ENCODE assay signal across 1 cellular context in the genomic region with DNA sequence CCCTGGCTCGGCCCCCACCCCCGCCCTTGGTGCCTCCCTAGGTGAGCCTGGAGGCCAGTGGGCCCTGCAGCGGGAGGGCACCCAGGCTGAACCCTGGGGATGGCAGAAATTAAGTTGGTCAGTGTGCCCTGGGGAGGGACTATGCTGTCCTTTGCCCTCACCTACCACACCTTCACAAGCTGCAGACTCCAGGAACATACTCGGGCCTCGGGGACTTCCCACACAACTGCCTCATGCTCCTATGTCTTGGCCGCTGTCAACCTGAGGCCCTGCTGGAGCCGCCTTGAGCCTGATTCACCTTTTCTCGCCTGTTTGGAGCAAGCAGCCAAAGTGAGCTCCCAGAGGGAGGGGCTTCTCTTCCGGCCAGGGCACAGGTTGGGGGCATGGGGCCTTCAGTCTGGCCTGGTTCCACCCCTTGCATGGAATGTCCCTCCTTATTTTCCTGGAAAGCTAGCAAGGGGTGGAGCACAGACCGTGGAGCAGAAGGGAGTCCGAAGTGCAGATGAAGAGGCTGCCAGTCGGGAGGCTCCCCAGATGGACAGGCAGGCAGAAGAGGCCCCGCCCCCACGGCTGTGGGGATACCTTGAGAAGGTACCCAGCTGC.
TF ChIP-seq lines count a peak whose summit lies in the region.

No MANE protein-coding gene starts in this region.

TF ChIP-seq in HepG2, 621 proteins besides CTCF, POLR2A, EP300 and RAD21 (continued from another document and continues in another):
- TF ChIP-seq, protein P1, sequence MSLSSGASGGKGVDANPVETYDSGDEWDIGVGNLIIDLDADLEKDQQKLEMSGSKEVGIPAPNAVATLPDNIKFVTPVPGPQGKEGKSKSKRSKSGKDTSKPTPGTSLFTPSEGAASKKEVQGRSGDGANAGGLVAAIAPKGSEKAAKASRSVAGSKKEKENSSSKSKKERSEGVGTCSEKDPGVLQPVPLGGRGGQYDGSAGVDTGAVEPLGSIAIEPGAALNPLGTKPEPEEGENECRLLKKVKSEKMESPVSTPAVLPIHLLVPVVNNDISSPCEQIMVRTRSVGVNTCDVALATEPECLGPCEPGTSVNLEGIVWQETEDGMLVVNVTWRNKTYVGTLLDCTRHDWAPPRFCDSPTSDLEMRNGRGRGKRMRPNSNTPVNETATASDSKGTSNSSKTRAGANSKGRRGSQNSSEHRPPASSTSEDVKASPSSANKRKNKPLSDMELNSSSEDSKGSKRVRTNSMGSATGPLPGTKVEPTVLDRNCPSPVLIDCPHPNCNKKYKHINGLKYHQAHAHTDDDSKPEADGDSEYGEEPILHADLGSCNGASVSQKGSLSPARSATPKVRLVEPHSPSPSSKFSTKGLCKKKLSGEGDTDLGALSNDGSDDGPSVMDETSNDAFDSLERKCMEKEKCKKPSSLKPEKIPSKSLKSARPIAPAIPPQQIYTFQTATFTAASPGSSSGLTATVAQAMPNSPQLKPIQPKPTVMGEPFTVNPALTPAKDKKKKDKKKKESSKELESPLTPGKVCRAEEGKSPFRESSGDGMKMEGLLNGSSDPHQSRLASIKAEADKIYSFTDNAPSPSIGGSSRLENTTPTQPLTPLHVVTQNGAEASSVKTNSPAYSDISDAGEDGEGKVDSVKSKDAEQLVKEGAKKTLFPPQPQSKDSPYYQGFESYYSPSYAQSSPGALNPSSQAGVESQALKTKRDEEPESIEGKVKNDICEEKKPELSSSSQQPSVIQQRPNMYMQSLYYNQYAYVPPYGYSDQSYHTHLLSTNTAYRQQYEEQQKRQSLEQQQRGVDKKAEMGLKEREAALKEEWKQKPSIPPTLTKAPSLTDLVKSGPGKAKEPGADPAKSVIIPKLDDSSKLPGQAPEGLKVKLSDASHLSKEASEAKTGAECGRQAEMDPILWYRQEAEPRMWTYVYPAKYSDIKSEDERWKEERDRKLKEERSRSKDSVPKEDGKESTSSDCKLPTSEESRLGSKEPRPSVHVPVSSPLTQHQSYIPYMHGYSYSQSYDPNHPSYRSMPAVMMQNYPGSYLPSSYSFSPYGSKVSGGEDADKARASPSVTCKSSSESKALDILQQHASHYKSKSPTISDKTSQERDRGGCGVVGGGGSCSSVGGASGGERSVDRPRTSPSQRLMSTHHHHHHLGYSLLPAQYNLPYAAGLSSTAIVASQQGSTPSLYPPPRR (CRISPR knock-in tag; IDR thresholded peaks at IDR 0.05; ENCODE audit: borderline replicate concordance) = 0 out of 2 replicates have a peak, but pooled peaks have one; percentile 8
- TF ChIP-seq KAT2B (IDR thresholded peaks at IDR 0.05; ENCODE audit: borderline replicate concordance, low read depth, low read length) (no peak), ZBTB7B (CRISPR knock-in tag; IDR thresholded peaks at IDR 0.05) (peak; percentile 47; the same call in 1 of the 2 replicates), TBL1XR1 (IDR thresholded peaks at IDR 0.05; ENCODE audit: borderline replicate concordance, low read length, partially characterized antibody) (peak; percentile 37), ZNF510 (CRISPR knock-in tag; IDR thresholded peaks at IDR 0.05; ENCODE audit: low read depth) (no peak), ZNF788 (CRISPR knock-in tag; IDR thresholded peaks at IDR 0.05; ENCODE audit: borderline replicate concordance) (no peak), POLR2AphosphoS2 (IDR thresholded peaks at IDR 0.05; ENCODE audit: low read depth, low read length) (no peak), YY1 (IDR thresholded peaks at IDR 0.05; ENCODE audit: insufficient read depth, insufficient replicate concordance, low read depth, low read length) (no peak), RFX1 (IDR thresholded peaks at IDR 0.05) (no peak), ZNF543 (CRISPR knock-in tag; IDR thresholded peaks at IDR 0.05) (no peak), FOXO1 (CRISPR knock-in tag; IDR thresholded peaks at IDR 0.05) (0 out of 2 replicates have a peak, but pooled peaks have one; percentile 10), ZNF775 (CRISPR knock-in tag; IDR thresholded peaks at IDR 0.05; ENCODE audit: borderline replicate concordance) (no peak), U2AF2 (IDR thresholded peaks at IDR 0.05; ENCODE audit: low read depth, low read length) (no peak), RELA (CRISPR knock-in tag; IDR thresholded peaks at IDR 0.05) (no peak)
- TF ChIP-seq, protein P2, sequence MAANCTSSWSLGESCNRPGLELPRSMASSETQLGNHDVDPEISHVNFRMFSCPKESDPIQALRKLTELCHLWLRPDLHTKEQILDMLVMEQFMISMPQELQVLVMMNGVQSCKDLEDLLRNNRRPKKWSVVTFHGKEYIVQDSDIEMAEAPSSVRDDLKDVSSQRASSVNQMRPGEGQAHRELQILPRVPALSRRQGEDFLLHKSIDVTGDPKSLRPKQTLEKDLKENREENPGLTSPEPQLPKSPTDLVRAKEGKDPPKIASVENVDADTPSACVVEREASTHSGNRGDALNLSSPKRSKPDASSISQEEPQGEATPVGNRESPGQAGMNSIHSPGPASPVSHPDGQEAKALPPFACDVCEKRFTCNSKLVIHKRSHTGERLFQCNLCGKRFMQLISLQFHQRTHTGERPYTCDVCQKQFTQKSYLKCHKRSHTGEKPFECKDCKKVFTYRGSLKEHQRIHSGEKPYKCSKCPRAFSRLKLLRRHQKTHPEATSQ (CRISPR knock-in tag; IDR thresholded peaks at IDR 0.05; ENCODE audit: borderline replicate concordance) = no peak
- TF ChIP-seq, protein P3, sequence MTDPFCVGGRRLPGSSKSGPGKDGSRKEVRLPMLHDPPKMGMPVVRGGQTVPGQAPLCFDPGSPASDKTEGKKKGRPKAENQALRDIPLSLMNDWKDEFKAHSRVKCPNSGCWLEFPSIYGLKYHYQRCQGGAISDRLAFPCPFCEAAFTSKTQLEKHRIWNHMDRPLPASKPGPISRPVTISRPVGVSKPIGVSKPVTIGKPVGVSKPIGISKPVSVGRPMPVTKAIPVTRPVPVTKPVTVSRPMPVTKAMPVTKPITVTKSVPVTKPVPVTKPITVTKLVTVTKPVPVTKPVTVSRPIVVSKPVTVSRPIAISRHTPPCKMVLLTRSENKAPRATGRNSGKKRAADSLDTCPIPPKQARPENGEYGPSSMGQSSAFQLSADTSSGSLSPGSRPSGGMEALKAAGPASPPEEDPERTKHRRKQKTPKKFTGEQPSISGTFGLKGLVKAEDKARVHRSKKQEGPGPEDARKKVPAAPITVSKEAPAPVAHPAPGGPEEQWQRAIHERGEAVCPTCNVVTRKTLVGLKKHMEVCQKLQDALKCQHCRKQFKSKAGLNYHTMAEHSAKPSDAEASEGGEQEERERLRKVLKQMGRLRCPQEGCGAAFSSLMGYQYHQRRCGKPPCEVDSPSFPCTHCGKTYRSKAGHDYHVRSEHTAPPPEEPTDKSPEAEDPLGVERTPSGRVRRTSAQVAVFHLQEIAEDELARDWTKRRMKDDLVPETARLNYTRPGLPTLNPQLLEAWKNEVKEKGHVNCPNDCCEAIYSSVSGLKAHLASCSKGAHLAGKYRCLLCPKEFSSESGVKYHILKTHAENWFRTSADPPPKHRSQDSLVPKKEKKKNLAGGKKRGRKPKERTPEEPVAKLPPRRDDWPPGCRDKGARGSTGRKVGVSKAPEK (CRISPR knock-in tag; IDR thresholded peaks at IDR 0.05; ENCODE audit: borderline replicate concordance) = no peak
- TF ChIP-seq, protein P4, sequence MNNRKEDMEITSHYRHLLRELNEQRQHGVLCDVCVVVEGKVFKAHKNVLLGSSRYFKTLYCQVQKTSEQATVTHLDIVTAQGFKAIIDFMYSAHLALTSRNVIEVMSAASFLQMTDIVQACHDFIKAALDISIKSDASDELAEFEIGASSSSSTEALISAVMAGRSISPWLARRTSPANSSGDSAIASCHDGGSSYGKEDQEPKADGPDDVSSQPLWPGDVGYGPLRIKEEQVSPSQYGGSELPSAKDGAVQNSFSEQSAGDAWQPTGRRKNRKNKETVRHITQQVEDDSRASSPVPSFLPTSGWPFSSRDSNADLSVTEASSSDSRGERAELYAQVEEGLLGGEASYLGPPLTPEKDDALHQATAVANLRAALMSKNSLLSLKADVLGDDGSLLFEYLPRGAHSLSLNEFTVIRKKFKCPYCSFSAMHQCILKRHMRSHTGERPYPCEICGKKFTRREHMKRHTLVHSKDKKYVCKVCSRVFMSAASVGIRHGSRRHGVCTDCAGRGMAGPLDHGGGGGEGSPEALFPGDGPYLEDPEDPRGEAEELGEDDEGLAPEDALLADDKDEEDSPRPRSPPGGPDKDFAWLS (CRISPR knock-in tag; IDR thresholded peaks at IDR 0.05; ENCODE audit: borderline replicate concordance) = no peak
- TF ChIP-seq, protein P5, sequence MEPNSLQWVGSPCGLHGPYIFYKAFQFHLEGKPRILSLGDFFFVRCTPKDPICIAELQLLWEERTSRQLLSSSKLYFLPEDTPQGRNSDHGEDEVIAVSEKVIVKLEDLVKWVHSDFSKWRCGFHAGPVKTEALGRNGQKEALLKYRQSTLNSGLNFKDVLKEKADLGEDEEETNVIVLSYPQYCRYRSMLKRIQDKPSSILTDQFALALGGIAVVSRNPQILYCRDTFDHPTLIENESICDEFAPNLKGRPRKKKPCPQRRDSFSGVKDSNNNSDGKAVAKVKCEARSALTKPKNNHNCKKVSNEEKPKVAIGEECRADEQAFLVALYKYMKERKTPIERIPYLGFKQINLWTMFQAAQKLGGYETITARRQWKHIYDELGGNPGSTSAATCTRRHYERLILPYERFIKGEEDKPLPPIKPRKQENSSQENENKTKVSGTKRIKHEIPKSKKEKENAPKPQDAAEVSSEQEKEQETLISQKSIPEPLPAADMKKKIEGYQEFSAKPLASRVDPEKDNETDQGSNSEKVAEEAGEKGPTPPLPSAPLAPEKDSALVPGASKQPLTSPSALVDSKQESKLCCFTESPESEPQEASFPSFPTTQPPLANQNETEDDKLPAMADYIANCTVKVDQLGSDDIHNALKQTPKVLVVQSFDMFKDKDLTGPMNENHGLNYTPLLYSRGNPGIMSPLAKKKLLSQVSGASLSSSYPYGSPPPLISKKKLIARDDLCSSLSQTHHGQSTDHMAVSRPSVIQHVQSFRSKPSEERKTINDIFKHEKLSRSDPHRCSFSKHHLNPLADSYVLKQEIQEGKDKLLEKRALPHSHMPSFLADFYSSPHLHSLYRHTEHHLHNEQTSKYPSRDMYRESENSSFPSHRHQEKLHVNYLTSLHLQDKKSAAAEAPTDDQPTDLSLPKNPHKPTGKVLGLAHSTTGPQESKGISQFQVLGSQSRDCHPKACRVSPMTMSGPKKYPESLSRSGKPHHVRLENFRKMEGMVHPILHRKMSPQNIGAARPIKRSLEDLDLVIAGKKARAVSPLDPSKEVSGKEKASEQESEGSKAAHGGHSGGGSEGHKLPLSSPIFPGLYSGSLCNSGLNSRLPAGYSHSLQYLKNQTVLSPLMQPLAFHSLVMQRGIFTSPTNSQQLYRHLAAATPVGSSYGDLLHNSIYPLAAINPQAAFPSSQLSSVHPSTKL (CRISPR knock-in tag; IDR thresholded peaks at IDR 0.05) = peak; percentile 41; the same call in 1 of the 2 replicates
- TF ChIP-seq, protein P6, sequence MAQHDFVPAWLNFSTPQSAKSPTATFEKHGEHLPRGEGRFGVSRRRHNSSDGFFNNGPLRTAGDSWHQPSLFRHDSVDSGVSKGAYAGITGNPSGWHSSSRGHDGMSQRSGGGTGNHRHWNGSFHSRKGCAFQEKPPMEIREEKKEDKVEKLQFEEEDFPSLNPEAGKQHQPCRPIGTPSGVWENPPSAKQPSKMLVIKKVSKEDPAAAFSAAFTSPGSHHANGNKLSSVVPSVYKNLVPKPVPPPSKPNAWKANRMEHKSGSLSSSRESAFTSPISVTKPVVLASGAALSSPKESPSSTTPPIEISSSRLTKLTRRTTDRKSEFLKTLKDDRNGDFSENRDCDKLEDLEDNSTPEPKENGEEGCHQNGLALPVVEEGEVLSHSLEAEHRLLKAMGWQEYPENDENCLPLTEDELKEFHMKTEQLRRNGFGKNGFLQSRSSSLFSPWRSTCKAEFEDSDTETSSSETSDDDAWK (CRISPR knock-in tag; IDR thresholded peaks at IDR 0.05) = no peak
- TF ChIP-seq, protein P7, sequence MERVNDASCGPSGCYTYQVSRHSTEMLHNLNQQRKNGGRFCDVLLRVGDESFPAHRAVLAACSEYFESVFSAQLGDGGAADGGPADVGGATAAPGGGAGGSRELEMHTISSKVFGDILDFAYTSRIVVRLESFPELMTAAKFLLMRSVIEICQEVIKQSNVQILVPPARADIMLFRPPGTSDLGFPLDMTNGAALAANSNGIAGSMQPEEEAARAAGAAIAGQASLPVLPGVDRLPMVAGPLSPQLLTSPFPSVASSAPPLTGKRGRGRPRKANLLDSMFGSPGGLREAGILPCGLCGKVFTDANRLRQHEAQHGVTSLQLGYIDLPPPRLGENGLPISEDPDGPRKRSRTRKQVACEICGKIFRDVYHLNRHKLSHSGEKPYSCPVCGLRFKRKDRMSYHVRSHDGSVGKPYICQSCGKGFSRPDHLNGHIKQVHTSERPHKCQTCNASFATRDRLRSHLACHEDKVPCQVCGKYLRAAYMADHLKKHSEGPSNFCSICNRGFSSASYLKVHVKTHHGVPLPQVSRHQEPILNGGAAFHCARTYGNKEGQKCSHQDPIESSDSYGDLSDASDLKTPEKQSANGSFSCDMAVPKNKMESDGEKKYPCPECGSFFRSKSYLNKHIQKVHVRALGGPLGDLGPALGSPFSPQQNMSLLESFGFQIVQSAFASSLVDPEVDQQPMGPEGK (CRISPR knock-in tag; IDR thresholded peaks at IDR 0.05) = peak; percentile 83
- TF ChIP-seq, protein P8, sequence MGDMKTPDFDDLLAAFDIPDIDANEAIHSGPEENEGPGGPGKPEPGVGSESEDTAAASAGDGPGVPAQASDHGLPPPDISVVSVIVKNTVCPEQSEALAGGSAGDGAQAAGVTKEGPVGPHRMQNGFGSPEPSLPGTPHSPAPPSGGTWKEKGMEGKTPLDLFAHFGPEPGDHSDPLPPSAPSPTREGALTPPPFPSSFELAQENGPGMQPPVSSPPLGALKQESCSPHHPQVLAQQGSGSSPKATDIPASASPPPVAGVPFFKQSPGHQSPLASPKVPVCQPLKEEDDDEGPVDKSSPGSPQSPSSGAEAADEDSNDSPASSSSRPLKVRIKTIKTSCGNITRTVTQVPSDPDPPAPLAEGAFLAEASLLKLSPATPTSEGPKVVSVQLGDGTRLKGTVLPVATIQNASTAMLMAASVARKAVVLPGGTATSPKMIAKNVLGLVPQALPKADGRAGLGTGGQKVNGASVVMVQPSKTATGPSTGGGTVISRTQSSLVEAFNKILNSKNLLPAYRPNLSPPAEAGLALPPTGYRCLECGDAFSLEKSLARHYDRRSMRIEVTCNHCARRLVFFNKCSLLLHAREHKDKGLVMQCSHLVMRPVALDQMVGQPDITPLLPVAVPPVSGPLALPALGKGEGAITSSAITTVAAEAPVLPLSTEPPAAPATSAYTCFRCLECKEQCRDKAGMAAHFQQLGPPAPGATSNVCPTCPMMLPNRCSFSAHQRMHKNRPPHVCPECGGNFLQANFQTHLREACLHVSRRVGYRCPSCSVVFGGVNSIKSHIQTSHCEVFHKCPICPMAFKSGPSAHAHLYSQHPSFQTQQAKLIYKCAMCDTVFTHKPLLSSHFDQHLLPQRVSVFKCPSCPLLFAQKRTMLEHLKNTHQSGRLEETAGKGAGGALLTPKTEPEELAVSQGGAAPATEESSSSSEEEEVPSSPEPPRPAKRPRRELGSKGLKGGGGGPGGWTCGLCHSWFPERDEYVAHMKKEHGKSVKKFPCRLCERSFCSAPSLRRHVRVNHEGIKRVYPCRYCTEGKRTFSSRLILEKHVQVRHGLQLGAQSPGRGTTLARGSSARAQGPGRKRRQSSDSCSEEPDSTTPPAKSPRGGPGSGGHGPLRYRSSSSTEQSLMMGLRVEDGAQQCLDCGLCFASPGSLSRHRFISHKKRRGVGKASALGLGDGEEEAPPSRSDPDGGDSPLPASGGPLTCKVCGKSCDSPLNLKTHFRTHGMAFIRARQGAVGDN (CRISPR knock-in tag; IDR thresholded peaks at IDR 0.05) = peak; percentile 30; the same call in 1 of the 2 replicates
- TF ChIP-seq, protein P9, sequence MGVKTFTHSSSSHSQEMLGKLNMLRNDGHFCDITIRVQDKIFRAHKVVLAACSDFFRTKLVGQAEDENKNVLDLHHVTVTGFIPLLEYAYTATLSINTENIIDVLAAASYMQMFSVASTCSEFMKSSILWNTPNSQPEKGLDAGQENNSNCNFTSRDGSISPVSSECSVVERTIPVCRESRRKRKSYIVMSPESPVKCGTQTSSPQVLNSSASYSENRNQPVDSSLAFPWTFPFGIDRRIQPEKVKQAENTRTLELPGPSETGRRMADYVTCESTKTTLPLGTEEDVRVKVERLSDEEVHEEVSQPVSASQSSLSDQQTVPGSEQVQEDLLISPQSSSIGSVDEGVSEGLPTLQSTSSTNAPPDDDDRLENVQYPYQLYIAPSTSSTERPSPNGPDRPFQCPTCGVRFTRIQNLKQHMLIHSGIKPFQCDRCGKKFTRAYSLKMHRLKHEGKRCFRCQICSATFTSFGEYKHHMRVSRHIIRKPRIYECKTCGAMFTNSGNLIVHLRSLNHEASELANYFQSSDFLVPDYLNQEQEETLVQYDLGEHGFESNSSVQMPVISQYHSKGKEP (CRISPR knock-in tag; IDR thresholded peaks at IDR 0.05) = no peak
